12 cellular contexts compared by ENCODE assay signal in the genomic region with DNA sequence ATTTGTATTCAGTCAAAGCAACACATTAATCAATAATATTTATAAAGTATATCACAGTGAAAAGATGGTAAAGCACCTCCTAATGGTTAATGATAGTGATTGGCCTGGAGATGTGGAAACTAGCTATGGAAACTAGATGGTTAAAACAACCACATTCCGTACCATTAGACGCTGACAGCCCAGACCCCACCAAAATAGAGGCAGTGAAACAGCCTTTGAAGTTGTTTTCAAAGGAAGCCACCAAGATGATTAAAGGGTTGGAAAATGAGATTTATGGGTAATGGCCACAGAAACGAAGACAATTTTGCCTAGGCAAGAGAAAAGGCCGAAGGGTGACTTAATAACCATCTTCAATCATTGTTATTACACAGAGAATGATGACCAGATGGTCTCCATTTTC.
A peak's percentile ranks its signal among the peaks of the same experiment; 100 is the strongest.
DNase-seq lines count a peak whose midpoint lies in the region; ATAC-seq, FAIRE-seq and TF ChIP-seq lines count a peak whose summit lies in the region.
"Had no signal": no experiment of that assay in that cellular context is flagged by ENCODE, and none has a peak within 500 bp of the region (broad histone marks: within the 10 kb centered on the region; RNA-seq: fewer than 3 reads in every experiment).

No MANE protein-coding gene starts in this region.

- no peaks in the 10 kb centered on the region for H3K27me3 ChIP-seq in CD4-positive, alpha-beta T cell (ENCODE audit: control insufficient read depth, insufficient read depth, low read length)
- H3K27me3 ChIP-seq in PC-3 (ENCODE audit: low read length) (no peaks in the 10 kb centered on the region), gastrocnemius medialis (no peaks in the 10 kb centered on the region), upper lobe of left lung (no peaks in the 10 kb centered on the region)

- TF ChIP-seq EP300 in upper lobe of left lung (IDR thresholded peaks at IDR 0.05) = no peak

- H3K9me3 Mint-ChIP-seq in CD4-positive, alpha-beta T cell = no peaks in the 10 kb centered on the region
- H3K9me3 Mint-ChIP-seq: activated T-helper 2 cell treated with anti-CD3 and anti-CD28 coated beads, Interferon-gamma antibody, Interleukin-2, Interleukin-4, amounts not matched to agents 10 μg/mL and 5 μg/mL and 100 μg/mL, durations not matched to agents 14 hours and 24 hours and 36 hours; T-helper 1 cell treated with Interleukin-12 subunit alpha and Interleukin-12 subunit beta and Interleukin-4 antibody, amounts not matched to agents 30 μg/mL and 1 μg/mL, for 36 hours had no signal

- no peaks in the 10 kb centered on the region for H4K20me1 ChIP-seq in PC-3 (ENCODE audit: low read length)

- peak; percentile 29 for ATAC-seq in CD4-positive, alpha-beta T cell (ENCODE audit: poor library complexity)
- ATAC-seq in PC-3 (no peak), gastrocnemius medialis (no peak), upper lobe of left lung (ENCODE audit: low FRiP score in 2 of 2) (no peak)

- H2AFZ ChIP-seq in PC-3 (ENCODE audit: low read length) = peak overlapping the region; percentile 67

- H3K4me1 ChIP-seq in PC-3 (ENCODE audit: insufficient read depth, low read length) (peaks cover 32% of the 10 kb centered on the region), gastrocnemius medialis (peaks cover 65 to 68% of the 10 kb centered on the region in 2 donors), upper lobe of left lung (peaks cover 30 to 41% (median 36%) of the 10 kb centered on the region in 4 donors)

- POLR2A ChIA-PET in CD4-positive, alpha-beta T cell (lab: Charles Lee) = interaction anchor here (1.0 to 2.6 kb wide), 3 partner anchors 75 to 96 kb away, joined by 3 to 36 read pairs (median 6); a partner anchor contains a TSS
- POLR2A ChIA-PET in PC-3 (lab: Charles Lee; ENCODE audit: unreplicated experiment) = no interaction called here

- H3K27ac Mint-ChIP-seq in CD4-positive, alpha-beta T cell = peak overlapping the region; percentile 21
- H3K27ac Mint-ChIP-seq: T-helper 1 cell treated with Interleukin-12 subunit alpha and Interleukin-12 subunit beta and Interleukin-4 antibody, amounts not matched to agents 30 μg/mL and 1 μg/mL, for 36 hours had no signal

- DNase-seq in CD4-positive, alpha-beta T cell = no peak
- DNase-seq in PC-3 (no peak), gastrocnemius medialis (no peak), upper lobe of left lung (no peak), KBM-7 (no peak), HT-29 (ENCODE audit: low spot score) (no peak), DMS114 treated with DMSO at 0.1 percent for 48 hours (lab: John Stamatoyannopoulos, UW; ENCODE audit: unreplicated experiment) (no peak)

- no peaks in the 10 kb centered on the region for H3K79me2 ChIP-seq in PC-3 (ENCODE audit: low read length)

- no peak overlapping the region for H3K9ac ChIP-seq in PC-3 (ENCODE audit: low read length)
- H3K9ac ChIP-seq: KMS-11, parathyroid adenoma had no signal

- CTCF ChIA-PET in CD4-positive, alpha-beta T cell (lab: Charles Lee) = interaction anchor here (0.9 to 4.5 kb wide), 3 partner anchors 55 to 97 kb away, joined by 3 to 30 read pairs (median 21); no protein-coding TSS in a partner anchor
- CTCF ChIA-PET in PC-3 (lab: Charles Lee) = interaction anchor here (0.5 to 2.1 kb wide), 7 partner anchors 44 to 109 kb away, joined by 3 to 11 read pairs (median 3); a partner anchor contains a TSS

- 72 to 84% methylated on average over 4 of the region's 4 CpGs for WGBS in upper lobe of left lung, 2 donors

- no peak overlapping the region for H3K27ac ChIP-seq in CD4-positive, alpha-beta T cell (ENCODE audit: low read depth, low read length)
- H3K27ac ChIP-seq in PC-3 (ENCODE audit: low read length) (peak overlapping the region; percentile 56), gastrocnemius medialis (peak overlapping the region; percentile 78 to 91 (median 86)), upper lobe of left lung (peak overlapping the region in 2 of 4 donors; percentile 32 to 44)
- H3K27ac ChIP-seq: KMS-11 had no signal

- H3K4me2 ChIP-seq in PC-3 (ENCODE audit: low read length) = peak overlapping the region; percentile 59
- H3K4me2 ChIP-seq: KMS-11 had no signal

- in situ Hi-C loops in gastrocnemius medialis (cut with MboI; ENCODE audit: low sequenced_read_pairs in 4 of 4) (loop anchor here in 2 of 4 donors (5.0 to 10.0 kb wide), 2 partner anchors 103 to 105 kb away; no protein-coding TSS in a partner anchor), KBM-7 (cut with MboI; ENCODE audit: low pct_unique_long_range_greater_than_20kb, low sequenced_read_pairs) (no loop called here)

- H3F3A ChIP-seq in PC-3 (ENCODE audit: low read length, unreplicated experiment) = no peaks in the 10 kb centered on the region

- peak overlapping the region; percentile 74 for H3K4me3 Mint-ChIP-seq in CD4-positive, alpha-beta T cell
- H3K4me3 Mint-ChIP-seq: T-helper 1 cell treated with Interleukin-12 subunit alpha and Interleukin-12 subunit beta and Interleukin-4 antibody, amounts not matched to agents 30 μg/mL and 1 μg/mL, for 36 hours had no signal

- intact Hi-C loops in CD4-positive, alpha-beta T cell (cut with DNase I, micrococcal nuclease) = loop anchor here (1.0 to 10.0 kb wide), 9 partner anchors 59 to 264 kb away; a partner anchor contains a TSS
- intact Hi-C loops in PC-3 (cut with micrococcal nuclease) = loop anchor here (1.0 to 5.0 kb wide), 4 partner anchors 55 to 108 kb away; a partner anchor contains a TSS
- intact Hi-C loops in gastrocnemius medialis (cut with DNase I; ENCODE audit: low total_unique reads) = loop anchor here (1.0 to 2.0 kb wide), 5 partner anchors 47 to 108 kb away; a partner anchor contains a TSS

- peak overlapping the region; percentile 26; the same call in 1 of the 2 replicates for H3K4me3 ChIP-seq in PC-3 (ENCODE audit: low read length)
- no peak overlapping the region for H3K4me3 ChIP-seq in gastrocnemius medialis
- no peak overlapping the region for H3K4me3 ChIP-seq in upper lobe of left lung

- peak; percentile 67 for FAIRE-seq in endometrium (lab: Jason Lieb, UNC)

- H3K36me3 ChIP-seq in PC-3 (ENCODE audit: low read depth, low read length) (no peaks in the 10 kb centered on the region), gastrocnemius medialis (no peaks in the 10 kb centered on the region), upper lobe of left lung (no peaks in the 10 kb centered on the region)

- H3K27me3 Mint-ChIP-seq in CD4-positive, alpha-beta T cell = no peaks in the 10 kb centered on the region

- H3K36me3 Mint-ChIP-seq in CD4-positive, alpha-beta T cell (ENCODE audit: low read depth) = no peaks in the 10 kb centered on the region

- no peaks in the 10 kb centered on the region for H3K9me3 ChIP-seq in CD4-positive, alpha-beta T cell (ENCODE audit: control insufficient read depth, low read length)
- no peaks in the 10 kb centered on the region for H3K9me3 ChIP-seq in PC-3 (ENCODE audit: low read length)
- no peaks in the 10 kb centered on the region for H3K9me3 ChIP-seq in gastrocnemius medialis
- H3K9me3 ChIP-seq in upper lobe of left lung = no peaks in the 10 kb centered on the region

- H3K4me1 Mint-ChIP-seq in CD4-positive, alpha-beta T cell (ENCODE audit: low read depth) = peaks cover 26% of the 10 kb centered on the region

- TF ChIP-seq POLR2A in gastrocnemius medialis (IDR thresholded peaks at IDR 0.05) (no peak), upper lobe of left lung (IDR thresholded peaks at IDR 0.05) (no peak)

- H3K9me2 ChIP-seq in PC-3 (replicated peaks; ENCODE audit: low read length) = no peaks in the 10 kb centered on the region

- TSS peak; percentile 51 for BruUV-seq in PC-3 (replicated peaks; lab: Mats Ljungman, UMichigan)

- TF ChIP-seq CTCF in CD4-positive, alpha-beta T cell (IDR thresholded peaks at IDR 0.05) = no peak
- TF ChIP-seq CTCF in PC-3 (conservative IDR thresholded peaks at IDR 0.05; ENCODE audit: low read depth, low read length) (no peak), gastrocnemius medialis (IDR thresholded peaks at IDR 0.05 in 4 of 5, conservative IDR thresholded peaks at IDR 0.05 in 1 of 5) (no peak), upper lobe of left lung (IDR thresholded peaks at IDR 0.05) (no peak)
